In the genomic region with DNA sequence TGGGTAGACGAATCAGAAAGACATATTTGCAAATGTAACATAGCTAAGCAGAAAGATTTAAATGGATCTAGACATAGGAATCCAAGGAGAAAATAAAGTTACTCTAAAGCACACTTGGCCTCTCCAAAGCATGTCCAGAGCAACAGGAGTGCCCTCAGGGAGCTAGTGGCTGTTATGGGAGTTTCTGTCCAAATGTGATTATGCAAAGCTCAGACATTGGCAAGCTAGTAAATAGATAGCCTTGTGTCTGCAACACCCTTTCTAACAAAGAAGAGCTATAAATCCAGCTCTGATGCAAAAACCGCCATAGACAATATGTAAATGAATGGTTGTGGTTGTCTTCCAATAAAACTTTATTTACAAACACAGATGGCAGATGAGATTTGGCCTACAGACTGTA, we compare ENCODE assay signal across 17 cellular contexts.
DNase-seq lines count a peak whose midpoint lies in the region; TF ChIP-seq lines count a peak whose summit lies in the region.
"Had no signal": no experiment of that assay in that cellular context is flagged by ENCODE, and none has a peak within 500 bp of the region (broad histone marks: within the 10 kb centered on the region; RNA-seq: fewer than 3 reads in every experiment).

No MANE protein-coding gene starts in this region.

- TF ChIP-seq CTCF in HEK293 (tag by site-specific recombination; IDR thresholded peaks at IDR 0.05) = no peak

- POLR2A ChIA-PET in HEK293 (lab: Yijun Ruan, JAX) = no interaction called here

- H3K4me1 ChIP-seq in HEK293 (ENCODE audit: control insufficient read depth, insufficient read depth, low read length) = no peaks in the 10 kb centered on the region
- H3K4me1 ChIP-seq: BLaER1, Caco-2 had no signal

- no peaks in the 10 kb centered on the region for H3K9me3 ChIP-seq in HEK293 (ENCODE audit: control insufficient read depth, insufficient read depth, low read depth, low read length)
- H3K9me3 ChIP-seq: BLaER1, Caco-2 had no signal

- CTCF ChIA-PET in HEK293 (lab: Yijun Ruan, JAX) = interaction anchor here (1.0 to 1.1 kb wide), 2 partner anchors 9 to 35 kb away, joined by 3 read pairs; no protein-coding TSS in a partner anchor

- H3K27ac ChIP-seq in HEK293 (ENCODE audit: extremely low read depth, low read depth, low read length) (no peak overlapping the region), caudate nucleus (ENCODE audit: low read depth, low read length) (no peak overlapping the region)
- H3K27ac ChIP-seq: BLaER1, C4-2B, GM23248 had no signal

- H3K4me3 ChIP-seq in HEK293 (ENCODE audit: low read depth, low read length) = no peak overlapping the region
- H3K4me3 ChIP-seq: BLaER1, GM23248 had no signal

- DNase-seq in NCI-H526 treated with DMSO at 0.1 percent for 48 hours (lab: John Stamatoyannopoulos, UW) (peak; percentile 91), foreskin melanocyte (peak; percentile 51), caudate nucleus (lab: John Stamatoyannopoulos, UW) (no peak), NK-92 (lab: John Stamatoyannopoulos, UW; ENCODE audit: unreplicated experiment) (no peak)
- DNase-seq in activated CD4-positive, alpha-beta T cell treated with anti-CD3 and anti-CD28 coated beads for 4 hours = no peak
- DNase-seq in activated CD4-positive, alpha-beta T cell treated with anti-CD3 and anti-CD28 coated beads for 48 hours = no peak
- DNase-seq: Caco-2; CD4-positive, CD25-positive, alpha-beta regulatory T cell; CD8-positive, alpha-beta T cell; DMS153; DND-41; GM23248; H7; HFFc6 had no signal

- no peaks in the 10 kb centered on the region for H3K36me3 ChIP-seq in HEK293 (ENCODE audit: control insufficient read depth in 2 of 2, insufficient read depth in 1 of 2, low read length in 2 of 2)
- H3K36me3 ChIP-seq: BLaER1 had no signal

TF ChIP-seq in HEK293, 187 proteins besides CTCF, POLR2A, EP300 and RAD21:
- TF ChIP-seq OVOL3 (tag by site-specific recombination; IDR thresholded peaks at IDR 0.05) = no peak
- 0 out of 2 replicates have a peak, but pooled peaks have one; percentile 53 for TF ChIP-seq SCRT2 (tag by site-specific recombination; IDR thresholded peaks at IDR 0.05)
- TF ChIP-seq ZXDB (tag by site-specific recombination; IDR thresholded peaks at IDR 0.05) = no peak

Comparison
In these comparisons a context has a peak if more than half of its experiments do, and no peak if none do; other contexts are left out.
1. DNase-seq: peak in NCI-H526 treated with DMSO at 0.1 percent for 48 hours (single experiment) and foreskin melanocyte (single experiment); none in caudate nucleus (0 of 61), activated CD4-positive, alpha-beta T cell treated with anti-CD3 and anti-CD28 coated beads for 4 hours (0 of 2), NK-92 (single experiment) and activated CD4-positive, alpha-beta T cell treated with anti-CD3 and anti-CD28 coated beads for 48 hours (single experiment).